1 cellular context compared by ENCODE assay signal in the genomic region with DNA sequence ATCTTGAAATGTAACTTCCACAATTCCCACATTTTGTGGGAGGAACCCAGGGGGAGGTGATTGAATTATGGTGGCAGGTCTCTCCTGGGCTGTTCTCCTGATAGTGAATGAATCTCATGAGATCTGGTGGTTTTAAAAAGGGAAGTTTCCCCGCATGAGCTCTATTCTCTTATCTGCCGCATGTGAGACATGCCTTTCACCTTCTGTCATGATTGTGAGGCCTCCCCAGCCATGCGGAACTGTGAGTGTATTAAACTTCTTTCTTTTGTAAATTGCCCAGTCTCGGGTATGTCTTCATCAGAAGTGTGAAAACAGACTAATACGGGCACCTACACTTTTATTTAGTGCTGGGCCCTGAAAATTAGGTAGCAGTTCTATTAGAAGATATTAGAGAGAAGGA.
TF ChIP-seq lines count a peak whose summit lies in the region.

No MANE protein-coding gene starts in this region.

TF ChIP-seq in HepG2, 621 proteins besides CTCF, POLR2A, EP300 and RAD21 (continued from another document):
- TF ChIP-seq, protein P1, sequence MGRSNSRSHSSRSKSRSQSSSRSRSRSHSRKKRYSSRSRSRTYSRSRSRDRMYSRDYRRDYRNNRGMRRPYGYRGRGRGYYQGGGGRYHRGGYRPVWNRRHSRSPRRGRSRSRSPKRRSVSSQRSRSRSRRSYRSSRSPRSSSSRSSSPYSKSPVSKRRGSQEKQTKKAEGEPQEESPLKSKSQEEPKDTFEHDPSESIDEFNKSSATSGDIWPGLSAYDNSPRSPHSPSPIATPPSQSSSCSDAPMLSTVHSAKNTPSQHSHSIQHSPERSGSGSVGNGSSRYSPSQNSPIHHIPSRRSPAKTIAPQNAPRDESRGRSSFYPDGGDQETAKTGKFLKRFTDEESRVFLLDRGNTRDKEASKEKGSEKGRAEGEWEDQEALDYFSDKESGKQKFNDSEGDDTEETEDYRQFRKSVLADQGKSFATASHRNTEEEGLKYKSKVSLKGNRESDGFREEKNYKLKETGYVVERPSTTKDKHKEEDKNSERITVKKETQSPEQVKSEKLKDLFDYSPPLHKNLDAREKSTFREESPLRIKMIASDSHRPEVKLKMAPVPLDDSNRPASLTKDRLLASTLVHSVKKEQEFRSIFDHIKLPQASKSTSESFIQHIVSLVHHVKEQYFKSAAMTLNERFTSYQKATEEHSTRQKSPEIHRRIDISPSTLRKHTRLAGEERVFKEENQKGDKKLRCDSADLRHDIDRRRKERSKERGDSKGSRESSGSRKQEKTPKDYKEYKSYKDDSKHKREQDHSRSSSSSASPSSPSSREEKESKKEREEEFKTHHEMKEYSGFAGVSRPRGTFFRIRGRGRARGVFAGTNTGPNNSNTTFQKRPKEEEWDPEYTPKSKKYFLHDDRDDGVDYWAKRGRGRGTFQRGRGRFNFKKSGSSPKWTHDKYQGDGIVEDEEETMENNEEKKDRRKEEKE (IDR thresholded peaks at IDR 0.05), result no peak
- TF ChIP-seq ARHGAP35 (CRISPR knock-in tag; IDR thresholded peaks at IDR 0.05; ENCODE audit: borderline replicate concordance) (no peak), GZF1 (CRISPR knock-in tag; IDR thresholded peaks at IDR 0.05) (no peak), ZFY (CRISPR knock-in tag; IDR thresholded peaks at IDR 0.05) (no peak), MTF2 (CRISPR knock-in tag; IDR thresholded peaks at IDR 0.05; ENCODE audit: borderline replicate concordance) (no peak), KLF13 (CRISPR knock-in tag; IDR thresholded peaks at IDR 0.05) (no peak), MATR3 (CRISPR knock-in tag; IDR thresholded peaks at IDR 0.05) (no peak)
- TF ChIP-seq, protein P2, sequence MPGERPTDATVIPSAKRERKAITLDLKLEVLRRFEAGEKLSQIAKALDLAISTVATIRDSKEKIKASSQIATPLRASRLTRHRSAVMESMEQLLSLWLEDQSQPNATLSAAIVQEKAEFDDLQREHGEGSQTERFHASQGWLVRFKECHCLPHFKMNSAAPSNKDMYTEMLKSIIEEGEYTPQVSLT (CRISPR knock-in tag; IDR thresholded peaks at IDR 0.05; ENCODE audit: borderline replicate concordance, low read depth), result no peak
- TF ChIP-seq, protein P3, sequence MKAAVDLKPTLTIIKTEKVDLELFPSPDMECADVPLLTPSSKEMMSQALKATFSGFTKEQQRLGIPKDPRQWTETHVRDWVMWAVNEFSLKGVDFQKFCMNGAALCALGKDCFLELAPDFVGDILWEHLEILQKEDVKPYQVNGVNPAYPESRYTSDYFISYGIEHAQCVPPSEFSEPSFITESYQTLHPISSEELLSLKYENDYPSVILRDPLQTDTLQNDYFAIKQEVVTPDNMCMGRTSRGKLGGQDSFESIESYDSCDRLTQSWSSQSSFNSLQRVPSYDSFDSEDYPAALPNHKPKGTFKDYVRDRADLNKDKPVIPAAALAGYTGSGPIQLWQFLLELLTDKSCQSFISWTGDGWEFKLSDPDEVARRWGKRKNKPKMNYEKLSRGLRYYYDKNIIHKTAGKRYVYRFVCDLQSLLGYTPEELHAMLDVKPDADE (CRISPR knock-in tag; IDR thresholded peaks at IDR 0.05), result no peak
- TF ChIP-seq, protein P4, sequence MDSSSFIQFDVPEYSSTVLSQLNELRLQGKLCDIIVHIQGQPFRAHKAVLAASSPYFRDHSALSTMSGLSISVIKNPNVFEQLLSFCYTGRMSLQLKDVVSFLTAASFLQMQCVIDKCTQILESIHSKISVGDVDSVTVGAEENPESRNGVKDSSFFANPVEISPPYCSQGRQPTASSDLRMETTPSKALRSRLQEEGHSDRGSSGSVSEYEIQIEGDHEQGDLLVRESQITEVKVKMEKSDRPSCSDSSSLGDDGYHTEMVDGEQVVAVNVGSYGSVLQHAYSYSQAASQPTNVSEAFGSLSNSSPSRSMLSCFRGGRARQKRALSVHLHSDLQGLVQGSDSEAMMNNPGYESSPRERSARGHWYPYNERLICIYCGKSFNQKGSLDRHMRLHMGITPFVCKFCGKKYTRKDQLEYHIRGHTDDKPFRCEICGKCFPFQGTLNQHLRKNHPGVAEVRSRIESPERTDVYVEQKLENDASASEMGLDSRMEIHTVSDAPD (CRISPR knock-in tag; IDR thresholded peaks at IDR 0.05), result no peak
